18 cellular contexts compared by ENCODE assay signal in genomic region chr18:39751161-39751560, GRCh38.
"Had no signal": no experiment of that assay in that cellular context is flagged by ENCODE, and none has a peak within 500 bp of the region (broad histone marks: within the 10 kb centered on the region; RNA-seq: fewer than 3 reads in every experiment).

No MANE protein-coding gene starts in this region.

- H3K9me3 ChIP-seq: neutrophil, upper lobe of left lung had no signal

- H3K36me3 ChIP-seq: neutrophil, upper lobe of left lung had no signal

- H3K27me3 ChIP-seq: neutrophil, upper lobe of left lung had no signal

- ATAC-seq: activated naive CD4-positive, alpha-beta T cell treated with anti-CD3 and anti-CD28 coated beads, Interleukin-2, amount 50 U/mL, for 72 hours; activated T-cell treated with anti-CD3 and anti-CD28 coated beads, Interleukin-2, amount 50 U/mL, for 4 hours; naive thymus-derived CD8-positive, alpha-beta T cell; sciatic nerve had no signal

- DNase-seq: activated CD4-positive, alpha-beta memory T cell treated with anti-CD3 and anti-CD28 coated beads for 36 hours; activated CD4-positive, CD25-positive, alpha-beta regulatory T cell treated with anti-CD3 and anti-CD28 coated beads, Interleukin-2, amount 50 U/mL, for 72 hours; activated effector memory CD4-positive, alpha-beta T cell treated with anti-CD3 and anti-CD28 coated beads, Interleukin-2, amount 50 U/mL, for 16 hours; activated T-cell treated with anti-CD3 and anti-CD28 coated beads, Interleukin-2, amount 50 U/mL, for 4 hours; effector CD4-positive, alpha-beta T cell; glutamatergic neuron; immature natural killer cell; mammary epithelial cell; naive thymus-derived CD8-positive, alpha-beta T cell; stimulated activated CD4-positive, alpha-beta T cell treated with anti-CD3 and anti-CD28 coated beads, Interleukin-2, amount 100 ng/mL, for 24 hours; stimulated activated naive CD4-positive, alpha-beta T cell; substantia nigra; T-helper 9 cell; upper lobe of left lung had no signal

- H3K27ac ChIP-seq: coronary artery, neutrophil, upper lobe of left lung had no signal

- H3K4me1 ChIP-seq: upper lobe of left lung had no signal

- H3K4me3 ChIP-seq: coronary artery, upper lobe of left lung had no signal
